Comparison of ENCODE assay signal across 8 cellular contexts in genomic region chr3:146218880-146219866, GRCh38. TPM values are rescaled to one million over a fixed set of nuclear protein-coding genes. Genes with fewer than 3 reads are reported as not detected.
DNase-seq lines count a peak whose midpoint lies in the region; ATAC-seq, FAIRE-seq and TF ChIP-seq lines count a peak whose summit lies in the region.

No MANE protein-coding gene starts in this region.

- in situ Hi-C loops in HepG2 (cut with HindIII; ENCODE audit: extremely low pct_ligation_motif_present, low pct_unique_long_range_greater_than_20kb), result loop anchor here (5.0 kb wide), 2 partner anchors 108 to 358 kb away; no protein-coding TSS in a partner anchor

- H3K9me3 ChIP-seq in body of pancreas (no peaks in the 10 kb centered on the region), HepG2 (ENCODE audit: low read length) (no peaks in the 10 kb centered on the region)

- no peak overlapping the region for H3K9ac ChIP-seq in HepG2 (ENCODE audit: insufficient read depth, low read depth, low read length)

- TF ChIP-seq CTCF in RWPE1 (conservative IDR thresholded peaks at IDR 0.05; ENCODE audit: low read depth), result peak; percentile 66
- peak; percentile 63 to 78 (median 71) for TF ChIP-seq CTCF in body of pancreas (IDR thresholded peaks at IDR 0.05)
- TF ChIP-seq CTCF in HepG2 (CRISPR knock-in tag; IDR thresholded peaks at IDR 0.05), result peak; percentile 54

- no peaks in the 10 kb centered on the region; the same call in 1 of the 2 replicates for H4K20me1 ChIP-seq in HepG2 (ENCODE audit: insufficient read depth, low read length)

- CTCF ChIA-PET in RWPE1 (lab: Yijun Ruan, JAX) (interaction anchor here (0.6 to 0.8 kb wide), 2 partner anchors 22 to 115 kb away, joined by 3 read pairs; no protein-coding TSS in a partner anchor), HepG2 (lab: Yijun Ruan, JAX; ENCODE audit: low intra/inter-chr PET ratio, low total read pairs) (interaction anchor here (1.3 to 3.2 kb wide), 3 partner anchors 108 to 422 kb away, joined by 6 to 41 read pairs (median 8); no protein-coding TSS in a partner anchor)

- peaks cover 17% of the 10 kb centered on the region for H3K79me2 ChIP-seq in HepG2 (ENCODE audit: insufficient read depth, low read length)

- ATAC-seq in HG03175 (IDR thresholded peaks at IDR 0.05; ENCODE audit: unreplicated experiment) (peak; percentile 70), body of pancreas (no peak), HepG2 (no peak), HG03439 (IDR thresholded peaks at IDR 0.05; ENCODE audit: unreplicated experiment) (no peak)

- TF ChIP-seq POLR2A in body of pancreas (IDR thresholded peaks at IDR 0.05) (no peak), HepG2 (IDR thresholded peaks at IDR 0.05; ENCODE audit: insufficient read depth in 1 of 2, low read depth in 2 of 2, low read length in 2 of 2) (no peak)

- H3K27me3 ChIP-seq in body of pancreas, result no peaks in the 10 kb centered on the region
- no peaks in the 10 kb centered on the region for H3K27me3 ChIP-seq in HepG2 (ENCODE audit: control insufficient read depth in 1 of 2, insufficient read depth in 2 of 2, low read length in 2 of 2)

- H3K36me3 ChIP-seq in body of pancreas (replicated peaks in 1 of 2; ENCODE audit: insufficient read depth in 1 of 2, low read depth in 2 of 2), result no peaks in the 10 kb centered on the region
- peaks cover 0 to 4% of the 10 kb centered on the region in 2 experiments; a peak in 2 of 5 replicates for H3K36me3 ChIP-seq in HepG2 (replicated peaks in 1 of 2; ENCODE audit: control insufficient read depth in 1 of 2, insufficient read depth in 2 of 2, low read length in 2 of 2)

- intact Hi-C loops in body of pancreas (cut with DNase I), result loop anchor here (10.0 kb wide), 1 partner anchor 106 kb away; no protein-coding TSS in a partner anchor
- intact Hi-C loops in HepG2 (cut with micrococcal nuclease; ENCODE audit: unreplicated experiment), result no loop called here

- POLR2A ChIA-PET in RWPE1 (lab: Yijun Ruan, JAX; ENCODE audit: low non-redundant PET), result no interaction called here
- POLR2A ChIA-PET in HepG2 (lab: Yijun Ruan, JAX), result no interaction called here

- H2AFZ ChIP-seq in HepG2 (ENCODE audit: low read length), result no peak overlapping the region

- 65 to 67% methylated on average over 13 of the region's 13 CpGs for whole genome bisulfite sequencing in body of pancreas, 2 donors
- 68% methylated on average over 13 of the region's 13 CpGs for WGBS in HepG2 (ENCODE audit: low lambda C conversion rate)

- no peak; the same call in 1 of the 2 replicates for TF ChIP-seq RAD21 in HepG2 (CRISPR knock-in tag; IDR thresholded peaks at IDR 0.05)

- BruUV-seq in HepG2 (replicated peaks; lab: Mats Ljungman, UMichigan), result no TSS peak

- H3K4me3 ChIP-seq in body of pancreas (no peak overlapping the region), HepG2 (replicated peaks in 1 of 3; ENCODE audit: insufficient read depth in 1 of 3, low read depth in 2 of 3, low read length in 3 of 3) (no peak overlapping the region; a peak in 2 of 6 replicates)

- TF ChIP-seq EP300 in HepG2 (IDR thresholded peaks at IDR 0.05; ENCODE audit: low read depth in 2 of 2, low read length in 2 of 2) (no peak), HepG2 (CRISPR knock-in tag; IDR thresholded peaks at IDR 0.05; ENCODE audit: borderline replicate concordance) (no peak)

- H3K4me1 ChIP-seq in body of pancreas (peaks cover 24% of the 10 kb centered on the region), HepG2 (ENCODE audit: insufficient read depth, low read length) (peaks cover 45% of the 10 kb centered on the region)

- no peak for FAIRE-seq in HepG2 (lab: Jason Lieb, UNC)

- DNase-seq in NCI-H345 (lab: John Stamatoyannopoulos, UW) (peak; percentile 10), NCI-H345 treated with DMSO at 0.1 percent for 48 hours (lab: John Stamatoyannopoulos, UW; ENCODE audit: unreplicated experiment) (no peak), RWPE1 (ENCODE audit: low spot score) (peak; percentile 21), body of pancreas (peak; percentile 20 to 56 (median 38)), HepG2 (ENCODE audit: low spot score) (peak; percentile 6)
- peak; percentile 10 for DNase-seq in stimulated activated naive CD4-positive, alpha-beta T cell treated with Interleukin-2 at 50 U/mL for 16 hours (lab: John Stamatoyannopoulos, UW)

- H3K27ac ChIP-seq in RWPE1, result no peak overlapping the region
- no peak overlapping the region for H3K27ac ChIP-seq in body of pancreas
- no peak overlapping the region for H3K27ac ChIP-seq in HepG2 (ENCODE audit: extremely low read length, insufficient read depth, low read length)

- peak overlapping the region; percentile 94 for H3K4me2 ChIP-seq in HepG2 (ENCODE audit: low read depth, low read length)

TF ChIP-seq in HepG2, 621 proteins besides CTCF, POLR2A, EP300 and RAD21 (continues in another document):
- TF ChIP-seq RELA (CRISPR knock-in tag; IDR thresholded peaks at IDR 0.05), result no peak

RNA-seq across cellular contexts. Expression of gene PLSCR4, which starts 31.7 kb away (rescaled TPM):
- total RNA-seq in body of pancreas, result 10 to 100 TPM; 19.4 to 28.5 TPM
- 1.5 and 1.8 TPM in 2 replicates for total RNA-seq in HepG2 (2016; rRNA removed; fragmentation: Illumina TruSeq; extraction: Trizol)
- 0.44 and 1.0 TPM in 2 replicates for total RNA-seq in HepG2 (2016; cell fraction: cytosol; rRNA removed; fragmentation: Illumina TruSeq; extraction: Trizol; ENCODE audit: low read depth)
- 1.3 and 2.4 TPM in 2 replicates for total RNA-seq in HepG2 (2016; cell fraction: insoluble cytoplasmic fraction; rRNA removed; fragmentation: Illumina TruSeq; extraction: Trizol)
- 0.59 and 0.68 TPM in 2 replicates for total RNA-seq in HepG2 (2016; cell fraction: membrane; rRNA removed; fragmentation: Illumina TruSeq; extraction: Trizol)
- total RNA-seq in HepG2 (2016; cell fraction: nucleus; rRNA removed; fragmentation: Illumina TruSeq; extraction: Trizol), result 3.8 and 4.6 TPM in 2 replicates
- polyA plus RNA-seq in HepG2 (2011; rRNA removed), result 59.0 and 67.3 TPM in 2 replicates
- polyA plus RNA-seq in HepG2 (2011; cell fraction: cytosol; rRNA removed), result 27.4 and 44.1 TPM in 2 replicates
- 67.2 and 67.3 TPM in 2 replicates for polyA plus RNA-seq in HepG2 (2011; cell fraction: nucleus; rRNA removed)
- polyA plus RNA-seq in HepG2 (2012), result 39.1 and 43.5 TPM in 2 replicates
- 0.25 and 0.26 TPM in 2 replicates for polyA plus RNA-seq in HepG2 (2016; cell fraction: cytosol; fragmentation: Illumina TruSeq; extraction: Trizol; ENCODE audit: low read depth)
- polyA plus RNA-seq in HepG2 (2016; cell fraction: insoluble cytoplasmic fraction; fragmentation: Illumina TruSeq; extraction: Trizol; ENCODE audit: low read depth), result 1.4 and 2.2 TPM in 2 replicates
- 0.14 and 0.26 TPM in 2 replicates for polyA plus RNA-seq in HepG2 (2016; cell fraction: membrane; fragmentation: Illumina TruSeq; extraction: Trizol; ENCODE audit: low read depth)
- 3.5 and 3.6 TPM in 2 replicates for polyA plus RNA-seq in HepG2 (2016; cell fraction: nucleus; fragmentation: Illumina TruSeq; extraction: Trizol; ENCODE audit: insufficient read depth, low read depth)
- polyA minus RNA-seq in HepG2 (2011; rRNA and poly(A)+ RNA removed; ENCODE audit: low replicate concordance), result 9.6 and 70.2 TPM in 2 replicates
- 22.8 and 27.0 TPM in 2 replicates for polyA minus RNA-seq in HepG2 (2011; cell fraction: cytosol; rRNA and poly(A)+ RNA removed)
- polyA minus RNA-seq in HepG2 (2011; cell fraction: nucleus; rRNA and poly(A)+ RNA removed), result 80.7 and 102 TPM in 2 replicates

RNA-seq across cellular contexts. Expression of gene PLOD2, which starts 58.2 kb away (rescaled TPM):
- total RNA-seq in body of pancreas, result 10 to 100 TPM; 16.8 to 24.4 TPM
- total RNA-seq in HepG2 (2016; rRNA removed; fragmentation: Illumina TruSeq; extraction: Trizol), result 65.4 and 107 TPM in 2 replicates
- 55.1 and 56.4 TPM in 2 replicates for total RNA-seq in HepG2 (2016; cell fraction: cytosol; rRNA removed; fragmentation: Illumina TruSeq; extraction: Trizol; ENCODE audit: low read depth)
- 58.2 and 109 TPM in 2 replicates for total RNA-seq in HepG2 (2016; cell fraction: insoluble cytoplasmic fraction; rRNA removed; fragmentation: Illumina TruSeq; extraction: Trizol)
- total RNA-seq in HepG2 (2016; cell fraction: membrane; rRNA removed; fragmentation: Illumina TruSeq; extraction: Trizol), result 31.2 and 40.2 TPM in 2 replicates
- 140 and 154 TPM in 2 replicates for total RNA-seq in HepG2 (2016; cell fraction: nucleus; rRNA removed; fragmentation: Illumina TruSeq; extraction: Trizol)
- polyA plus RNA-seq in HepG2 (2011; rRNA removed), result 117 and 161 TPM in 2 replicates
- 48.7 and 83.1 TPM in 2 replicates for polyA plus RNA-seq in HepG2 (2011; cell fraction: cytosol; rRNA removed)
- 63.2 and 66.3 TPM in 2 replicates for polyA plus RNA-seq in HepG2 (2011; cell fraction: nucleus; rRNA removed)
- 380 and 471 TPM in 2 replicates for polyA plus RNA-seq in HepG2 (2012)
- 4.4 and 5.3 TPM in 2 replicates for polyA plus RNA-seq in HepG2 (2016; cell fraction: cytosol; fragmentation: Illumina TruSeq; extraction: Trizol; ENCODE audit: low read depth)
- polyA plus RNA-seq in HepG2 (2016; cell fraction: insoluble cytoplasmic fraction; fragmentation: Illumina TruSeq; extraction: Trizol; ENCODE audit: low read depth), result 50.2 and 53.0 TPM in 2 replicates
- polyA plus RNA-seq in HepG2 (2016; cell fraction: membrane; fragmentation: Illumina TruSeq; extraction: Trizol; ENCODE audit: low read depth), result 12.8 and 17.0 TPM in 2 replicates
- 140 and 144 TPM in 2 replicates for polyA plus RNA-seq in HepG2 (2016; cell fraction: nucleus; fragmentation: Illumina TruSeq; extraction: Trizol; ENCODE audit: insufficient read depth, low read depth)
- 4.7 and 59.2 TPM in 2 replicates for polyA minus RNA-seq in HepG2 (2011; rRNA and poly(A)+ RNA removed; ENCODE audit: low replicate concordance)
- 147 and 173 TPM in 2 replicates for polyA minus RNA-seq in HepG2 (2011; cell fraction: cytosol; rRNA and poly(A)+ RNA removed)
- 370 and 469 TPM in 2 replicates for polyA minus RNA-seq in HepG2 (2011; cell fraction: nucleus; rRNA and poly(A)+ RNA removed)
